In the genomic region with DNA sequence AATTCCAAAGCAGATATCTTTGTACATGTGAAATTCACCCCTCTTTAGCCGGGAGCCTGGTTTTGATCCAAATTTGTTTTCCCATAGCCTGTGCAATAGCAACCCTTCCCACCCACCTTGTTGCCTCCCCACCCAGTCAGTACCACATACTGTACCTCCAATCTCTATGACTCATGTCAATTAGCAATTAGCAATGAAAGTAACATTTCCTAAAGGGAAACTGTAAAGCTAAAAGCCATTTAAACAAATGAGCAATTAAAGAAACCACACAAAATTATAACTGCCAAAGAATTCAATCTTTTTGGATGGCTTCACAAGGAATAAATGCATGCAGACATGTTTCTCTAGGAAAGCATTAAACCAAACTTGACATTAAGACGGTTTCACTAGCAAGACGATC, we compare ENCODE assay signal across 9 cellular contexts.
DNase-seq lines count a peak whose midpoint lies in the region; ATAC-seq and TF ChIP-seq lines count a peak whose summit lies in the region.
"Had no signal": no experiment of that assay in that cellular context is flagged by ENCODE, and none has a peak within 500 bp of the region (broad histone marks: within the 10 kb centered on the region; RNA-seq: fewer than 3 reads in every experiment).

No MANE protein-coding gene starts in this region.

- DNase-seq in CD8-positive, alpha-beta T cell = no peak
- DNase-seq in activated naive CD4-positive, alpha-beta T cell treated with anti-CD3 and anti-CD28 coated beads, Interleukin-2, amount 50 U/mL, for 72 hours (ENCODE audit: low spot score in 2 of 2) = no peak
- no peak for DNase-seq in right cardiac atrium
- DNase-seq in left cardiac atrium = no peak
- DNase-seq: dorsolateral prefrontal cortex, NCI-H187 had no signal

- H3K9me3 ChIP-seq in CD8-positive, alpha-beta T cell (ENCODE audit: low read length) = no peaks in the 10 kb centered on the region
- H3K9me3 ChIP-seq in KOPT-K1 (ENCODE audit: insufficient read depth, low read length, poor library complexity, severe bottlenecking) (no peaks in the 10 kb centered on the region), neutrophil (no peaks in the 10 kb centered on the region), right cardiac atrium (ENCODE audit: control insufficient read depth, low read length) (no peaks in the 10 kb centered on the region)

- peaks cover 37% of the 10 kb centered on the region for H3K4me1 ChIP-seq in CD8-positive, alpha-beta T cell (ENCODE audit: insufficient read depth, low read length)
- H3K4me1 ChIP-seq in neutrophil (ENCODE audit: control insufficient read depth in 1 of 2, insufficient read depth in 1 of 2, low read depth in 1 of 2, low read length in 1 of 2) = peaks cover 17 to 30% of the 10 kb centered on the region in 2 experiments
- H3K4me1 ChIP-seq in right cardiac atrium (ENCODE audit: control insufficient read depth, insufficient read depth, low read length) = peaks cover 4% of the 10 kb centered on the region

- H3K27me3 Mint-ChIP-seq in CD8-positive, alpha-beta T cell (ENCODE audit: low read depth) = no peaks in the 10 kb centered on the region

- no peak for TF ChIP-seq CTCF in CD8-positive, alpha-beta T cell (IDR thresholded peaks at IDR 0.05)
- TF ChIP-seq CTCF in neutrophil (IDR thresholded peaks at IDR 0.05) = no peak

- CTCF ChIA-PET in CD8-positive, alpha-beta T cell (lab: Charles Lee) = no interaction called here

- peak overlapping the region; percentile 98 for H3K27ac Mint-ChIP-seq in CD8-positive, alpha-beta T cell
- H3K27ac Mint-ChIP-seq in activated naive CD4-positive, alpha-beta T cell treated with anti-CD3 and anti-CD28 coated beads, Interleukin-2, amount 50 U/mL, for 72 hours = peak overlapping the region; percentile 97 to 98

- H3K36me3 ChIP-seq in CD8-positive, alpha-beta T cell (ENCODE audit: insufficient read depth, low read length) = peaks cover 9% of the 10 kb centered on the region
- peaks cover 40% of the 10 kb centered on the region for H3K36me3 ChIP-seq in KOPT-K1 (ENCODE audit: insufficient read depth, low read length)
- H3K36me3 ChIP-seq in neutrophil = peaks cover 12% of the 10 kb centered on the region

- no peak overlapping the region for H3K4me3 ChIP-seq in CD8-positive, alpha-beta T cell (ENCODE audit: low read depth, low read length)
- H3K4me3 ChIP-seq in neutrophil (ENCODE audit: low read depth in 1 of 2, low read length in 1 of 2) (no peak overlapping the region), right cardiac atrium (ENCODE audit: low read length) (no peak overlapping the region)
- H3K4me3 ChIP-seq: dorsolateral prefrontal cortex had no signal

- peaks cover 78% of the 10 kb centered on the region for H3K4me1 Mint-ChIP-seq in CD8-positive, alpha-beta T cell (ENCODE audit: low read depth)

- H3K27ac ChIP-seq in CD8-positive, alpha-beta T cell (ENCODE audit: low read depth, low read length) = peak overlapping the region; percentile 53
- H3K27ac ChIP-seq in KOPT-K1 (ENCODE audit: low read depth, low read length, poor library complexity, severe bottlenecking) = peak overlapping the region; percentile 14
- H3K27ac ChIP-seq in neutrophil = peak overlapping the region; percentile 77
- no peak overlapping the region for H3K27ac ChIP-seq in right cardiac atrium (ENCODE audit: low read length)

- peak overlapping the region; percentile 5 for H3K4me3 Mint-ChIP-seq in CD8-positive, alpha-beta T cell

- H3K9me3 Mint-ChIP-seq in CD8-positive, alpha-beta T cell = no peaks in the 10 kb centered on the region
- no peaks in the 10 kb centered on the region for H3K9me3 Mint-ChIP-seq in activated naive CD4-positive, alpha-beta T cell treated with anti-CD3 and anti-CD28 coated beads, Interleukin-2, amount 50 U/mL, for 72 hours

- 75% methylated on average over 3 of the region's 3 CpGs for WGBS in right cardiac atrium

- intact Hi-C loops in CD8-positive, alpha-beta T cell (cut with DNase I, micrococcal nuclease) = loop anchor here (2.0 to 5.0 kb wide), 4 partner anchors 48 to 205 kb away; a partner anchor contains a TSS
- intact Hi-C loops in right cardiac atrium (cut with DNase I) (no loop called here), left cardiac atrium (cut with DNase I) (no loop called here)

- H3K27me3 ChIP-seq in CD8-positive, alpha-beta T cell (ENCODE audit: insufficient read depth, low read length) = no peaks in the 10 kb centered on the region
- H3K27me3 ChIP-seq in neutrophil (no peaks in the 10 kb centered on the region), right cardiac atrium (ENCODE audit: control insufficient read depth, insufficient read depth) (no peaks in the 10 kb centered on the region)

- POLR2A ChIA-PET in CD8-positive, alpha-beta T cell (lab: Charles Lee) = no interaction called here

- ATAC-seq in CD8-positive, alpha-beta T cell = peak; percentile 7
- ATAC-seq in activated naive CD4-positive, alpha-beta T cell treated with anti-CD3 and anti-CD28 coated beads, Interleukin-2, amount 50 U/mL, for 72 hours = no peak
- ATAC-seq in GM21717 (IDR thresholded peaks at IDR 0.05; ENCODE audit: unreplicated experiment) (no peak), right cardiac atrium (no peak), left cardiac atrium (no peak)

- peaks cover 59% of the 10 kb centered on the region for H3K36me3 Mint-ChIP-seq in CD8-positive, alpha-beta T cell
- H3K36me3 Mint-ChIP-seq in activated naive CD4-positive, alpha-beta T cell treated with anti-CD3 and anti-CD28 coated beads, Interleukin-2, amount 50 U/mL, for 72 hours = peaks cover 0 to 24% of the 10 kb centered on the region in 2 donors

Comparison
In these comparisons a context has a peak if more than half of its experiments do, and no peak if none do; other contexts are left out.
1. intact Hi-C loops: an anchor here in CD8-positive, alpha-beta T cell (2.0 to 5.0 kb wide); none called in right cardiac atrium and left cardiac atrium.